In genomic region chr22:23054531-23055257, GRCh38 we compare ENCODE assay signal across 9 cellular contexts. TPM values are rescaled to one million over a fixed set of nuclear protein-coding genes. Genes with fewer than 3 reads are reported as not detected.
DNase-seq lines count a peak whose midpoint lies in the region; ATAC-seq, FAIRE-seq and TF ChIP-seq lines count a peak whose summit lies in the region.
"Had no signal": no experiment of that assay in that cellular context is flagged by ENCODE, and none has a peak within 500 bp of the region (broad histone marks: within the 10 kb centered on the region; RNA-seq: fewer than 3 reads in every experiment).

No MANE protein-coding gene starts in this region.

- H3K4me3 Mint-ChIP-seq in activated CD4-positive, alpha-beta memory T cell treated with anti-CD3 and anti-CD28 coated beads for 36 hours, result no peak overlapping the region
- no peak overlapping the region for H3K4me3 Mint-ChIP-seq in activated CD4-positive, alpha-beta memory T cell treated with anti-CD3 and anti-CD28 coated beads, Interleukin-2, amount 10 ng/mL, durations not matched to agents 7 days and 5 days

- no peak overlapping the region for H3K27ac Mint-ChIP-seq in activated CD4-positive, alpha-beta memory T cell treated with anti-CD3 and anti-CD28 coated beads for 36 hours
- no peak overlapping the region for H3K27ac Mint-ChIP-seq in activated CD4-positive, alpha-beta memory T cell treated with anti-CD3 and anti-CD28 coated beads, Interleukin-2, amount 10 ng/mL, durations not matched to agents 7 days and 5 days

- POLR2A ChIA-PET in activated CD4-positive, alpha-beta memory T cell treated with anti-CD3 and anti-CD28 coated beads for 36 hours (lab: Charles Lee), result no interaction called here
- POLR2A ChIA-PET in activated CD4-positive, alpha-beta memory T cell treated with anti-CD3 and anti-CD28 coated beads, Interleukin-2, amount 10 ng/mL, durations not matched to agents 7 days and 5 days (lab: Charles Lee), result no interaction called here
- POLR2A ChIA-PET in OCI-LY7 (lab: Charles Lee), result interaction anchor here (0.7 to 0.8 kb wide), 2 partner anchors 10 to 18 kb away, joined by 3 to 5 read pairs; no protein-coding TSS in a partner anchor

- peaks cover 5% of the 10 kb centered on the region for H3K27me3 Mint-ChIP-seq in activated CD4-positive, alpha-beta memory T cell treated with anti-CD3 and anti-CD28 coated beads for 36 hours
- H3K27me3 Mint-ChIP-seq in activated CD4-positive, alpha-beta memory T cell treated with anti-CD3 and anti-CD28 coated beads, Interleukin-2, amount 10 ng/mL, durations not matched to agents 7 days and 5 days, result peaks cover 47% of the 10 kb centered on the region

- H3K4me2 ChIP-seq in OCI-LY7 (ENCODE audit: low read length), result peak overlapping the region; percentile 43

- TF ChIP-seq CTCF in OCI-LY7 (conservative IDR thresholded peaks at IDR 0.05; ENCODE audit: low read length) (no peak), spleen (IDR thresholded peaks at IDR 0.05 in 8 of 11, conservative IDR thresholded peaks at IDR 0.05 in 3 of 11) (no peak)

- H3K79me2 ChIP-seq in OCI-LY7 (ENCODE audit: insufficient read depth, low read depth, low read length), result no peaks in the 10 kb centered on the region

- peaks cover 7% of the 10 kb centered on the region for H3K9me3 Mint-ChIP-seq in activated CD4-positive, alpha-beta memory T cell treated with anti-CD3 and anti-CD28 coated beads for 36 hours
- no peaks in the 10 kb centered on the region for H3K9me3 Mint-ChIP-seq in activated CD4-positive, alpha-beta memory T cell treated with anti-CD3 and anti-CD28 coated beads, Interleukin-2, amount 10 ng/mL, durations not matched to agents 7 days and 5 days

- H3K9me3 ChIP-seq in OCI-LY7 (ENCODE audit: low read length) (peaks cover 32% of the 10 kb centered on the region), spleen (peaks cover 0 to 20% (median 13%) of the 10 kb centered on the region in 8 donors)

- H3K9me2 ChIP-seq in OCI-LY7 (ENCODE audit: insufficient read depth, low read length), result no peaks in the 10 kb centered on the region

- TF ChIP-seq POLR2A in spleen (IDR thresholded peaks at IDR 0.05) (no peak), H54 (IDR thresholded peaks at IDR 0.05; ENCODE audit: low read depth, low read length) (no peak)

- H3K4me3 ChIP-seq in OCI-LY7 (ENCODE audit: low read depth, low read length, poor library complexity, severe bottlenecking) (peak overlapping the region; percentile 11), spleen (no peak overlapping the region)

- H3K4me1 Mint-ChIP-seq in activated CD4-positive, alpha-beta memory T cell treated with anti-CD3 and anti-CD28 coated beads for 36 hours (ENCODE audit: low read depth), result no peaks in the 10 kb centered on the region
- no peaks in the 10 kb centered on the region for H3K4me1 Mint-ChIP-seq in activated CD4-positive, alpha-beta memory T cell treated with anti-CD3 and anti-CD28 coated beads, Interleukin-2, amount 10 ng/mL, durations not matched to agents 7 days and 5 days

- DNase-seq in activated CD4-positive, alpha-beta memory T cell treated with anti-CD3 and anti-CD28 coated beads for 36 hours, result peak; percentile 9
- no peak for DNase-seq in activated CD4-positive, alpha-beta memory T cell treated with anti-CD3 and anti-CD28 coated beads, Interleukin-2, amount 10 ng/mL, durations not matched to agents 7 days and 5 days
- peak; percentile 73 for DNase-seq in OCI-LY7 (ENCODE audit: low spot score)
- DNase-seq in spleen, result peak; percentile 43
- no peak for DNase-seq in NCI-H2029 (lab: John Stamatoyannopoulos, UW)
- DNase-seq in H54 (ENCODE audit: insufficient read length, low spot score), result no peak
- no peak for DNase-seq in stimulated activated CD8-positive, alpha-beta memory T cell treated with anti-CD3 and anti-CD28 coated beads, Interleukin-4, amount 100 ng/mL, for 48 hours
- DNase-seq: NCI-H1436 had no signal

- peak; percentile 71 for ATAC-seq in GM21786 (IDR thresholded peaks at IDR 0.05; ENCODE audit: unreplicated experiment)

- CTCF ChIA-PET in activated CD4-positive, alpha-beta memory T cell treated with anti-CD3 and anti-CD28 coated beads for 36 hours (lab: Charles Lee), result interaction anchor here (0.9 kb wide), 1 partner anchor 17 kb away, joined by 3 read pairs; no protein-coding TSS in a partner anchor
- CTCF ChIA-PET in activated CD4-positive, alpha-beta memory T cell treated with anti-CD3 and anti-CD28 coated beads, Interleukin-2, amount 10 ng/mL, durations not matched to agents 7 days and 5 days (lab: Charles Lee), result no interaction called here
- CTCF ChIA-PET in OCI-LY7 (lab: Charles Lee; ENCODE audit: unreplicated experiment), result no interaction called here

- H3K27me3 ChIP-seq in spleen (replicated peaks in 1 of 7), result no peaks in the 10 kb centered on the region

- 71 to 76% (median 75%) methylated on average over 5 of the region's 5 CpGs for WGBS in spleen, 5 donors

- H3K4me1 ChIP-seq in OCI-LY7 (ENCODE audit: insufficient read depth, low read length, poor library complexity, severe bottlenecking) (peaks cover 28% of the 10 kb centered on the region), spleen (peaks cover 0 to 13% (median 0%) of the 10 kb centered on the region in 6 donors)

- intact Hi-C loops in activated CD4-positive, alpha-beta memory T cell treated with anti-CD3 and anti-CD28 coated beads for 36 hours (cut with micrococcal nuclease), result no loop called here
- intact Hi-C loops in OCI-LY7 (cut with micrococcal nuclease; ENCODE audit: unreplicated experiment) (no loop called here), spleen (cut with DNase I; ENCODE audit: low total_unique reads) (no loop called here)

- no peaks in the 10 kb centered on the region for H4K20me1 ChIP-seq in OCI-LY7 (ENCODE audit: insufficient read depth, low read length)

- H2AFZ ChIP-seq in OCI-LY7 (ENCODE audit: low read length), result peak overlapping the region; percentile 72

- H3K36me3 Mint-ChIP-seq in activated CD4-positive, alpha-beta memory T cell treated with anti-CD3 and anti-CD28 coated beads for 36 hours, result peaks cover 3% of the 10 kb centered on the region
- H3K36me3 Mint-ChIP-seq in activated CD4-positive, alpha-beta memory T cell treated with anti-CD3 and anti-CD28 coated beads, Interleukin-2, amount 10 ng/mL, durations not matched to agents 7 days and 5 days (ENCODE audit: low read depth), result no peaks in the 10 kb centered on the region

- no peak for FAIRE-seq in H54 (lab: Jason Lieb, UNC)

- no TSS peak for BruUV-seq in OCI-LY7 (replicated peaks; lab: Mats Ljungman, UMichigan)

- peaks cover 4% of the 10 kb centered on the region; the same call in 1 of the 2 replicates for H3K36me3 ChIP-seq in OCI-LY7 (ENCODE audit: insufficient read depth, low read length)
- no peaks in the 10 kb centered on the region for H3K36me3 ChIP-seq in spleen

- H3K27ac ChIP-seq in OCI-LY7 (ENCODE audit: low read depth, low read length, poor library complexity, severe bottlenecking) (peak overlapping the region; percentile 40), spleen (no peak overlapping the region)

RNA-seq across cellular contexts. Expression of gene GNAZ, which starts 15.6 kb away (rescaled TPM):
- total RNA-seq in activated CD4-positive, alpha-beta memory T cell treated with anti-CD3 and anti-CD28 coated beads for 36 hours, result 1 to 10 TPM; 1.6 to 2.2 TPM
- under 1 TPM; 0.28 to 0.53 TPM for total RNA-seq in activated CD4-positive, alpha-beta memory T cell treated with anti-CD3 and anti-CD28 coated beads, Interleukin-2, amount 10 ng/mL, durations not matched to agents 7 days and 5 days
- total RNA-seq in OCI-LY7 (2014; rRNA removed; shearing (Covaris generic)), result 36.8 and 46.4 TPM in 2 replicates
- 38.5 and 42.8 TPM in 2 replicates for total RNA-seq in OCI-LY7 (2022)
- 10 to 100 TPM in 2 of 7 donors, 1 to 10 TPM in 5; 4.4 to 11.8 (median 7.6) TPM for total RNA-seq in spleen
- polyA plus RNA-seq in spleen, result 1 to 10 TPM; 2.3 to 5.7 (median 2.8) TPM

Comparison
In these comparisons a context has a peak if more than half of its experiments do, and no peak if none do; other contexts are left out.
1. DNase-seq: peak in activated CD4-positive, alpha-beta memory T cell treated with anti-CD3 and anti-CD28 coated beads for 36 hours (single experiment), OCI-LY7 (single experiment) and spleen (single experiment); none in activated CD4-positive, alpha-beta memory T cell treated with anti-CD3 and anti-CD28 coated beads, Interleukin-2, amount 10 ng/mL, durations not matched to agents 7 days and 5 days (single experiment), NCI-H2029 (single experiment), H54 (single experiment) and stimulated activated CD8-positive, alpha-beta memory T cell treated with anti-CD3 and anti-CD28 coated beads, Interleukin-4, amount 100 ng/mL, for 48 hours (single experiment).